ENCODE assay signal across 10 cellular contexts in genomic region chr16:21611546-21612384, GRCh38. TPM values are rescaled to one million over a fixed set of nuclear protein-coding genes. Genes with fewer than 3 reads are reported as not detected.
DNase-seq lines count a peak whose midpoint lies in the region; ATAC-seq and TF ChIP-seq lines count a peak whose summit lies in the region.
"Had no signal": no experiment of that assay in that cellular context is flagged by ENCODE, and none has a peak within 500 bp of the region (broad histone marks: within the 10 kb centered on the region; RNA-seq: fewer than 3 reads in every experiment).

No MANE protein-coding gene starts in this region.

- H3F3A ChIP-seq in neural progenitor cell (ENCODE audit: low read depth), result peaks cover 27% of the 10 kb centered on the region

- CTCF ChIA-PET in CD8-positive, alpha-beta T cell (lab: Charles Lee), result interaction anchor here (0.5 to 1.6 kb wide), 3 partner anchors 46 to 97 kb away, joined by 3 to 5 read pairs (median 3); no protein-coding TSS in a partner anchor

- no peak for TF ChIP-seq CTCF in CD8-positive, alpha-beta T cell (IDR thresholded peaks at IDR 0.05)
- no peak for TF ChIP-seq CTCF in neural progenitor cell (IDR thresholded peaks at IDR 0.05)
- no peak for TF ChIP-seq CTCF in GM13977 (IDR thresholded peaks at IDR 0.05; ENCODE audit: extremely low read depth, insufficient read depth, missing control alignments)

- no peaks in the 10 kb centered on the region for H3K27me3 Mint-ChIP-seq in CD8-positive, alpha-beta T cell (ENCODE audit: low read depth)
- H3K27me3 Mint-ChIP-seq in dendritic cell treated with granulocyte-macrophage colony-stimulating factor and Interleukin-4, amounts not matched to agents 40 ng/mL and 50 ng/mL, for 4 days, result no peaks in the 10 kb centered on the region
- no peaks in the 10 kb centered on the region for H3K27me3 Mint-ChIP-seq in neural progenitor cell (ENCODE audit: insufficient read depth, low read depth)

- no peaks in the 10 kb centered on the region for H3K27me3 ChIP-seq in CD8-positive, alpha-beta T cell (ENCODE audit: insufficient read depth, low read length)
- no peaks in the 10 kb centered on the region for H3K27me3 ChIP-seq in neural progenitor cell

- H3K36me3 ChIP-seq in CD8-positive, alpha-beta T cell (ENCODE audit: insufficient read depth, low read length), result no peaks in the 10 kb centered on the region
- H3K36me3 ChIP-seq in neural progenitor cell, result no peaks in the 10 kb centered on the region

- peaks cover 28% of the 10 kb centered on the region for H3K36me3 Mint-ChIP-seq in CD8-positive, alpha-beta T cell
- peaks cover 9% of the 10 kb centered on the region for H3K36me3 Mint-ChIP-seq in dendritic cell treated with granulocyte-macrophage colony-stimulating factor and Interleukin-4, amounts not matched to agents 40 ng/mL and 50 ng/mL, for 4 days (ENCODE audit: low read depth)
- H3K36me3 Mint-ChIP-seq in neural progenitor cell, result peaks cover 15% of the 10 kb centered on the region

- peak; percentile 71 for ATAC-seq in CD8-positive, alpha-beta T cell
- ATAC-seq in GM18907 (IDR thresholded peaks at IDR 0.05; ENCODE audit: unreplicated experiment), result no peak

- no peaks in the 10 kb centered on the region for H3K9me3 Mint-ChIP-seq in CD8-positive, alpha-beta T cell
- H3K9me3 Mint-ChIP-seq in dendritic cell treated with granulocyte-macrophage colony-stimulating factor and Interleukin-4, amounts not matched to agents 40 ng/mL and 50 ng/mL, for 4 days, result no peaks in the 10 kb centered on the region
- H3K9me3 Mint-ChIP-seq in neural progenitor cell, result no peaks in the 10 kb centered on the region

- H3K4me3 ChIP-seq in CD8-positive, alpha-beta T cell (ENCODE audit: low read depth, low read length), result no peak overlapping the region
- H3K4me3 ChIP-seq in neural progenitor cell, result peak overlapping the region; percentile 15

- H3K4me2 ChIP-seq in neural progenitor cell, result peak overlapping the region; percentile 71

- H3K9me3 ChIP-seq in CD8-positive, alpha-beta T cell (ENCODE audit: low read length), result no peaks in the 10 kb centered on the region
- no peaks in the 10 kb centered on the region for H3K9me3 ChIP-seq in neural progenitor cell (ENCODE audit: low read depth)

- peaks cover 82% of the 10 kb centered on the region for H3K4me1 Mint-ChIP-seq in CD8-positive, alpha-beta T cell (ENCODE audit: low read depth)
- H3K4me1 Mint-ChIP-seq in dendritic cell treated with granulocyte-macrophage colony-stimulating factor and Interleukin-4, amounts not matched to agents 40 ng/mL and 50 ng/mL, for 4 days (ENCODE audit: low read depth), result peaks cover 82% of the 10 kb centered on the region
- peaks cover 41% of the 10 kb centered on the region for H3K4me1 Mint-ChIP-seq in neural progenitor cell

- H3K27ac ChIP-seq in CD8-positive, alpha-beta T cell (ENCODE audit: low read depth, low read length), result no peak overlapping the region
- H3K27ac ChIP-seq in neural progenitor cell, result peak overlapping the region; percentile 70
- H3K27ac ChIP-seq: VCaP had no signal

- peak overlapping the region; percentile 3 for H3K27ac Mint-ChIP-seq in CD8-positive, alpha-beta T cell
- H3K27ac Mint-ChIP-seq in dendritic cell treated with granulocyte-macrophage colony-stimulating factor and Interleukin-4, amounts not matched to agents 40 ng/mL and 50 ng/mL, for 4 days, result peak overlapping the region; percentile 77
- no peak overlapping the region for H3K27ac Mint-ChIP-seq in neural progenitor cell

- H3K4me1 ChIP-seq in CD8-positive, alpha-beta T cell (ENCODE audit: insufficient read depth, low read length), result peaks cover 70% of the 10 kb centered on the region
- peaks cover 45% of the 10 kb centered on the region for H3K4me1 ChIP-seq in neural progenitor cell

- intact Hi-C loops in CD8-positive, alpha-beta T cell (cut with DNase I, micrococcal nuclease), result loop anchor here in 1 of 2 experiments (1.0 kb wide), 1 partner anchor 10 kb away; no protein-coding TSS in a partner anchor
- intact Hi-C loops in dendritic cell treated with granulocyte-macrophage colony-stimulating factor and Interleukin-4, amounts not matched to agents 40 ng/mL and 50 ng/mL, for 4 days (cut with micrococcal nuclease), result no loop called here

- peaks cover 75% of the 10 kb centered on the region for H4K20me1 ChIP-seq in neural progenitor cell (ENCODE audit: low read depth)

- in situ Hi-C loops in GM13977 (cut with MboI; ENCODE audit: low pct_unique_long_range_greater_than_20kb, low sequenced_read_pairs, unreplicated experiment), result no loop called here

- H3K79me2 ChIP-seq in neural progenitor cell (ENCODE audit: low read depth), result peaks cover 100% of the 10 kb centered on the region

- no peak overlapping the region for H2AFZ ChIP-seq in neural progenitor cell (replicated peaks)

- peak overlapping the region; percentile 19 for H3K4me3 Mint-ChIP-seq in CD8-positive, alpha-beta T cell
- H3K4me3 Mint-ChIP-seq in dendritic cell treated with granulocyte-macrophage colony-stimulating factor and Interleukin-4, amounts not matched to agents 40 ng/mL and 50 ng/mL, for 4 days, result peak overlapping the region; percentile 4
- peak overlapping the region; percentile 25 for H3K4me3 Mint-ChIP-seq in neural progenitor cell

- POLR2A ChIA-PET in CD8-positive, alpha-beta T cell (lab: Charles Lee), result interaction anchor here (1.0 kb wide), 1 partner anchor 12 kb away, joined by 3 read pairs; the partner anchor contains the start of gene METTL9

- H3K9ac ChIP-seq in neural progenitor cell, result no peak overlapping the region

- peak in 1 of 7 experiments; percentile 35 for DNase-seq in CD8-positive, alpha-beta T cell
- peak; percentile 84 for DNase-seq in NCI-H82 treated with DMSO at 0.1 percent for 48 hours (lab: John Stamatoyannopoulos, UW; ENCODE audit: unreplicated experiment)
- peak; percentile 59 for DNase-seq in neural progenitor cell (ENCODE audit: low spot score)
- no peak for DNase-seq in T-helper 9 cell
- DNase-seq in GM13977 (ENCODE audit: low spot score), result no peak
- DNase-seq in NCI-H2029 (lab: John Stamatoyannopoulos, UW), result no peak

RNA-seq across cellular contexts. Expression of gene METTL9, which starts 12.4 kb away (rescaled TPM):
- total RNA-seq in CD8-positive, alpha-beta T cell, result 10 to 100 TPM; 93.8 to 99.0 TPM
- total RNA-seq in neural progenitor cell (ENCODE audit: low replicate concordance), result 234 and 329 TPM in 2 replicates

RNA-seq across cellular contexts. Expression of gene IGSF6, which starts 40.6 kb away (rescaled TPM):
- under 1 TPM in 1 of 2 experiments, not detected in 1; 0.19 TPM for total RNA-seq in CD8-positive, alpha-beta T cell
- not detected in 2 replicates for total RNA-seq in neural progenitor cell (ENCODE audit: low replicate concordance)
- total RNA-seq: endothelial cell of umbilical vein had no signal

RNA-seq across cellular contexts. Expression of gene OTOA, which starts 52.0 kb away (rescaled TPM):
- total RNA-seq in CD8-positive, alpha-beta T cell, result under 1 TPM in 1 of 2 experiments, not detected in 1; 0.14 TPM
- total RNA-seq in neural progenitor cell (ENCODE audit: low replicate concordance), result 0.40 TPM in 1 of 2 replicates, not detected in the other

Comparison
In these comparisons a context has a peak if more than half of its experiments do, and no peak if none do; other contexts are left out.
1. DNase-seq: peak in NCI-H82 treated with DMSO at 0.1 percent for 48 hours (single experiment) and neural progenitor cell (single experiment); none in T-helper 9 cell (single experiment), GM13977 (single experiment) and NCI-H2029 (single experiment).
2. Peak in every context shown above with its lines, with median percentiles within 50 percentile points of each other: H3K4me3 Mint-ChIP-seq.